ENCODE assay signal across 8 cellular contexts in the genomic region with DNA sequence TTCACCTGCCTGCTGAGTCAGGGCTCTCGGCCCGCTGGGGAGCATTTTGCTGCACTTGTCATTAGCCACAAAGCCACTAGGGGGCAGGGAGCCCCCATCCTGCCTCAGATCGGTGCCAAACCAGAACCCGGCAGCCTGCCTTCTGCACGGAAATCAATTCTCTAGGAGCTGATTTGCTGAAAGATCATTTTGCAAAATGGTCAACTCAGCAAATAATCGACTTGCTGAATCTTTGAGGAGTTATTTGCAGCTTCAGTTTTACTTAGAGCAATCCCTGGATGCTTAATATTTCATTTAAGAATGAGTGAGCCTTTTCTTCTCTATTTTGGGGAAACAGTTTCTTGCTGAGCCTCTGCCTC. TPM values are rescaled to one million over a fixed set of nuclear protein-coding genes. Genes with fewer than 3 reads are reported as not detected.
A peak's percentile ranks its signal among the peaks of the same experiment; 100 is the strongest.
DNase-seq lines count a peak whose midpoint lies in the region; ATAC-seq, FAIRE-seq and TF ChIP-seq lines count a peak whose summit lies in the region.

No MANE protein-coding gene starts in this region.

- no peak overlapping the region for H3K9ac ChIP-seq in BLaER1

- H3K36me3 ChIP-seq in BLaER1 = no peaks in the 10 kb centered on the region
- peaks cover 0 to 4% (median 0%) of the 10 kb centered on the region in 3 experiments for H3K36me3 ChIP-seq in naive thymus-derived CD4-positive, alpha-beta T cell (ENCODE audit: control insufficient read depth in 2 of 3, insufficient read depth in 3 of 3, low read length in 3 of 3)

- no peaks in the 10 kb centered on the region for H3K27me3 Mint-ChIP-seq in naive thymus-derived CD4-positive, alpha-beta T cell

- H3K36me3 Mint-ChIP-seq in naive thymus-derived CD4-positive, alpha-beta T cell = peaks cover 4 to 22% (median 7%) of the 10 kb centered on the region in 5 donors

- H3K4me1 ChIP-seq in BLaER1 = peaks cover 97% of the 10 kb centered on the region
- H3K4me1 ChIP-seq in naive thymus-derived CD4-positive, alpha-beta T cell (ENCODE audit: control insufficient read depth in 2 of 2, insufficient read depth in 2 of 2, low read length in 2 of 2) = peaks cover 32 to 36% of the 10 kb centered on the region in 2 donors

- peaks cover 8% of the 10 kb centered on the region; the same call in 1 of the 2 replicates for H4K20me1 ChIP-seq in BLaER1

- H3K27me3 ChIP-seq in BLaER1 = no peaks in the 10 kb centered on the region
- H3K27me3 ChIP-seq in naive thymus-derived CD4-positive, alpha-beta T cell (ENCODE audit: control insufficient read depth in 2 of 2, insufficient read depth in 2 of 2, low read length in 2 of 2) = no peaks in the 10 kb centered on the region

- peak overlapping the region; percentile 95 to 99 (median 97) for H3K27ac Mint-ChIP-seq in naive thymus-derived CD4-positive, alpha-beta T cell

- no peaks in the 10 kb centered on the region for H3K9me3 ChIP-seq in BLaER1
- H3K9me3 ChIP-seq in naive thymus-derived CD4-positive, alpha-beta T cell (ENCODE audit: control insufficient read depth in 2 of 3, low read length in 3 of 3) = no peaks in the 10 kb centered on the region

- DNase-seq in GM19239 (ENCODE audit: insufficient read length, low spot score) (peak; percentile 70), HK-2 (ENCODE audit: unreplicated experiment) (peak; percentile 72), NOMO-1 (lab: John Stamatoyannopoulos, UW; ENCODE audit: unreplicated experiment in 2 of 2) (peak; percentile 32 to 53), epithelial cell of esophagus (ENCODE audit: low read depth) (peak; percentile 75)
- peak; percentile 78 for DNase-seq in activated CD8-positive, alpha-beta memory T cell treated with anti-CD3 and anti-CD28 coated beads, Interleukin-2, amount 50 U/mL, for 1 hour (ENCODE audit: extremely low read depth)
- peak; percentile 73 to 91 (median 88) for DNase-seq in naive thymus-derived CD4-positive, alpha-beta T cell
- peak; percentile 66 to 80 for DNase-seq in stimulated activated CD8-positive, alpha-beta memory T cell treated with anti-CD3 and anti-CD28 coated beads, Interleukin-7, amount 100 ng/mL, for 48 hours (ENCODE audit: extremely low read depth in 1 of 2, low read depth in 1 of 2)

- peak; percentile 73 for ATAC-seq in naive thymus-derived CD4-positive, alpha-beta T cell

- peaks cover 0 to 2% (median 0%) of the 10 kb centered on the region in 11 donors for H3K9me3 Mint-ChIP-seq in naive thymus-derived CD4-positive, alpha-beta T cell

- POLR2A ChIA-PET in naive thymus-derived CD4-positive, alpha-beta T cell (lab: Charles Lee) = interaction anchor here (0.6 to 13.9 kb wide), 35 partner anchors 8 to 339 kb away, joined by 3 to 829 read pairs (median 5); a partner anchor contains a TSS

- H3K4me3 ChIP-seq in BLaER1 = no peak overlapping the region
- no peak overlapping the region for H3K4me3 ChIP-seq in epithelial cell of esophagus (ENCODE audit: low read length)
- peak overlapping the region; percentile 65 for H3K4me3 ChIP-seq in naive thymus-derived CD4-positive, alpha-beta T cell (ENCODE audit: low read length)

- peak overlapping the region; percentile 96 for H3K4me2 ChIP-seq in BLaER1

- CTCF ChIA-PET in naive thymus-derived CD4-positive, alpha-beta T cell (lab: Charles Lee) = interaction anchor here (0.6 to 5.9 kb wide), 32 partner anchors 30 to 489 kb away, joined by 3 to 91 read pairs (median 5); a partner anchor contains a TSS

- peaks cover 36 to 54% (median 43%) of the 10 kb centered on the region in 7 donors for H3K4me1 Mint-ChIP-seq in naive thymus-derived CD4-positive, alpha-beta T cell

- peak; percentile 82 for FAIRE-seq in GM19239 (lab: Jason Lieb, UNC)

- H3K4me3 Mint-ChIP-seq in naive thymus-derived CD4-positive, alpha-beta T cell = peak overlapping the region; percentile 94 to 100 (median 98)

- intact Hi-C loops in naive thymus-derived CD4-positive, alpha-beta T cell (cut with micrococcal nuclease) = loop anchor here (1.0 to 2.0 kb wide), 8 partner anchors 42 to 428 kb away; a partner anchor contains a TSS

- peak; percentile 91 for TF ChIP-seq CTCF in epithelial cell of esophagus (IDR thresholded peaks at IDR 0.05; ENCODE audit: insufficient read depth, low read depth, low read length, missing control alignments)

- no peak overlapping the region for H3K27ac ChIP-seq in BLaER1
- H3K27ac ChIP-seq in naive thymus-derived CD4-positive, alpha-beta T cell (ENCODE audit: low read depth, low read length) = peak overlapping the region; percentile 84

RNA-seq across cellular contexts. Expression of a gene that starts 1.7 kb away (rescaled TPM):
- 10 to 100 TPM; 13.8 to 69.7 (median 52.5) TPM for total RNA-seq in naive thymus-derived CD4-positive, alpha-beta T cell
- polyA plus RNA-seq in naive thymus-derived CD4-positive, alpha-beta T cell = 10 to 100 TPM; 26.0 to 56.5 TPM
